In the genomic region with DNA sequence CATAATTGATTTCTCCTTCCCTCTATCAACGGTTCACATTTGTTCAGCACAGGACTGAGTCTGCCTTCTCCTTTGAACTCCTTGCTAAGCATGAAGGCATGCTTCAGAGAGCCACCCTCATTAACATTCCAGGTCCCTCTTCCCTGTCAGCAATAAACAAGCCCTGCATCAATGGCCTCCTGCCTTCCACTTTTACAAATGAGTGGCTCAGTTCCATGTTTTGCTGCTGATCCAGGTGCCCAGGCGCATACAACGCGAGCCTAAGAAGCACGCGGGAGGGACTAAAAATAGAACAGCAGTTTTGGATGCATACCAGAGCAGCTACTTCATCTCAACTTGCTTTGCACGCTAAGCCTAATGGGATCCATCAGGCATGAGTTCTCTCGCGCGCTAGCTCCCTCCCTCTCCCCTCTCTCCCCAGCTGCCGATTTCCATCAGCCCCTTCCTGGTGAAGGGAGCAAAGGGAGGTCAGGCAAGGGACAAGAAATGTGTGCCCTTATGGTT, we compare ENCODE assay signal across 8 cellular contexts. TPM values are rescaled to one million over a fixed set of nuclear protein-coding genes. Genes with fewer than 3 reads are reported as not detected.
DNase-seq lines count a peak whose midpoint lies in the region; ATAC-seq and TF ChIP-seq lines count a peak whose summit lies in the region.

No MANE protein-coding gene starts in this region.

- in situ Hi-C loops in SK-MEL-5 (cut with HindIII; ENCODE audit: low pct_unique_long_range_greater_than_20kb, low sequenced_read_pairs): no loop called here

- H3K27me3 ChIP-seq in foreskin keratinocyte: no peaks in the 10 kb centered on the region

- ATAC-seq in foreskin keratinocyte: peak; percentile 93
- no peak for ATAC-seq in HG02642 (IDR thresholded peaks at IDR 0.05; ENCODE audit: poor library complexity, unreplicated experiment)
- no peak for ATAC-seq in GM19395 (IDR thresholded peaks at IDR 0.05; ENCODE audit: unreplicated experiment)
- no peak for ATAC-seq in GM18858 (IDR thresholded peaks at IDR 0.05; ENCODE audit: unreplicated experiment)
- ATAC-seq in GM19351 (IDR thresholded peaks at IDR 0.05; ENCODE audit: unreplicated experiment): no peak

- H3K4me1 ChIP-seq in foreskin keratinocyte: peaks cover 20% of the 10 kb centered on the region

- DNase-seq in HT1080 (ENCODE audit: low read depth) (peak; percentile 70), SK-MEL-5 (ENCODE audit: low read depth, low spot score) (peak; percentile 74), foreskin keratinocyte (peak; percentile 68 to 87), occipital lobe (lab: John Stamatoyannopoulos, UW) (peak; percentile 67)

- TF ChIP-seq CTCF in foreskin keratinocyte (conservative IDR thresholded peaks at IDR 0.05): no peak

- peak overlapping the region; percentile 12 for H3K27ac ChIP-seq in foreskin keratinocyte

RNA-seq across cellular contexts. Expression of gene TRAF3IP2, which starts 53.4 kb away (rescaled TPM):
- 18.3 and 34.9 TPM in 2 replicates for total RNA-seq in HT1080 (2014; rRNA removed; shearing (Covaris generic))
- 26.1 and 32.1 TPM in 2 replicates for polyA plus RNA-seq in HT1080 (2015; cell fraction: cytosol; rRNA removed)
- 21.1 and 25.0 TPM in 2 replicates for polyA plus RNA-seq in HT1080 (2015; cell fraction: nucleus; rRNA removed)
- 74.4 and 87.3 TPM in 2 replicates for total RNA-seq in SK-MEL-5 (2014; rRNA removed; shearing (Covaris generic))
- 65.2 and 70.9 TPM in 2 replicates for polyA plus RNA-seq in SK-MEL-5 (2015; cell fraction: cytosol; rRNA removed)
- 23.8 and 38.3 TPM in 2 replicates for polyA plus RNA-seq in SK-MEL-5 (2015; cell fraction: nucleus; rRNA removed)
- 85.1 and 98.9 TPM in 2 replicates for total RNA-seq in foreskin keratinocyte
- 73.2 and 77.9 TPM in 2 replicates for polyA plus RNA-seq in foreskin keratinocyte
- total RNA-seq in occipital lobe: 3.4 TPM
